In genomic region chr14:38073641-38074040, GRCh38 we compare ENCODE assay signal across 17 cellular contexts.
A peak's percentile ranks its signal among the peaks of the same experiment; 100 is the strongest.
DNase-seq lines count a peak whose midpoint lies in the region; ATAC-seq, FAIRE-seq and TF ChIP-seq lines count a peak whose summit lies in the region.
"Had no signal": no experiment of that assay in that cellular context is flagged by ENCODE, and none has a peak within 500 bp of the region (broad histone marks: within the 10 kb centered on the region; RNA-seq: fewer than 3 reads in every experiment).

No MANE protein-coding gene starts in this region.

- no peaks in the 10 kb centered on the region for H3K36me3 Mint-ChIP-seq in activated T-cell treated with anti-CD3 and anti-CD28 coated beads, Interleukin-2, amount 50 U/mL, for 24 hours (ENCODE audit: low read depth)

- peak overlapping the region; percentile 58 for H3K4me3 ChIP-seq in Loucy (ENCODE audit: low read length, poor library complexity, severe bottlenecking)
- H3K4me3 ChIP-seq: prostate gland, tibial artery had no signal

- DNase-seq in activated T-cell treated with anti-CD3 and anti-CD28 coated beads, Interleukin-2, amount 50 U/mL, for 24 hours = no peak
- DNase-seq in activated T-cell treated with anti-CD3 and anti-CD28 coated beads, Interleukin-2, amount 50 U/mL, for 1 hour = no peak
- no peak for DNase-seq in stimulated activated naive CD8-positive, alpha-beta T cell treated with anti-CD3 and anti-CD28 coated beads, Interleukin-15, Interleukin-2, amounts not matched to agents 100 U/mL and 50 U/mL, for 24 hours
- DNase-seq in stimulated activated CD4-positive, alpha-beta T cell treated with anti-CD3 and anti-CD28 coated beads, Interleukin-15, amount 100 ng/mL, for 24 hours = no peak
- DNase-seq in GM13976 (ENCODE audit: low spot score) (no peak), GM19240 (ENCODE audit: insufficient read length, low spot score) (no peak)
- DNase-seq: aorta, dermis blood vessel endothelial cell, DMS153, NCI-H2171 treated with DMSO at 0.1 percent for 48 hours, tibial artery had no signal

- H3K27me3 ChIP-seq in Loucy (ENCODE audit: insufficient read depth, low read length, poor library complexity, severe bottlenecking) = no peaks in the 10 kb centered on the region
- H3K27me3 ChIP-seq: tibial artery had no signal

- H3K4me2 ChIP-seq in Loucy (ENCODE audit: low read depth, low read length, poor library complexity, severe bottlenecking) = peak overlapping the region; percentile 90

- H3K4me3 Mint-ChIP-seq in activated T-cell treated with anti-CD3 and anti-CD28 coated beads, Interleukin-2, amount 50 U/mL, for 24 hours = no peak overlapping the region

- no peak overlapping the region; the same call in 1 of the 2 replicates for H2AFZ ChIP-seq in Loucy (ENCODE audit: low read length)

- H3K9me2 ChIP-seq in Loucy (replicated peaks; ENCODE audit: low read depth, low read length) = no peaks in the 10 kb centered on the region

- peaks cover 76% of the 10 kb centered on the region for H3K4me1 Mint-ChIP-seq in activated T-cell treated with anti-CD3 and anti-CD28 coated beads, Interleukin-2, amount 50 U/mL, for 24 hours (ENCODE audit: low read depth)

- H3K79me2 ChIP-seq in Loucy (ENCODE audit: insufficient read depth, low read length) = no peaks in the 10 kb centered on the region

- H3K9me3 Mint-ChIP-seq in activated T-cell treated with anti-CD3 and anti-CD28 coated beads, Interleukin-2, amount 50 U/mL, for 24 hours = peaks cover 6% of the 10 kb centered on the region

- no peaks in the 10 kb centered on the region for H4K20me1 ChIP-seq in Loucy (ENCODE audit: insufficient read depth, low read length, poor library complexity, severe bottlenecking)

- ATAC-seq in stimulated activated naive CD8-positive, alpha-beta T cell treated with anti-CD3 and anti-CD28 coated beads, Interleukin-15, Interleukin-2, amounts not matched to agents 100 U/mL and 50 U/mL, for 24 hours = peak; percentile 24

- no peaks in the 10 kb centered on the region for H3K27me3 Mint-ChIP-seq in activated T-cell treated with anti-CD3 and anti-CD28 coated beads, Interleukin-2, amount 50 U/mL, for 24 hours

- H3K9ac ChIP-seq in Loucy (ENCODE audit: low read depth, low read length, poor library complexity, severe bottlenecking) = peak overlapping the region; percentile 69

- TF ChIP-seq CTCF in Loucy (conservative IDR thresholded peaks at IDR 0.05; ENCODE audit: low read length) (no peak), GM13976 (IDR thresholded peaks at IDR 0.05; ENCODE audit: borderline replicate concordance, control extremely low read depth, extremely low read depth, insufficient read depth, missing control alignments) (no peak)

- H3F3A ChIP-seq in Loucy (ENCODE audit: low read depth) = peaks cover 15% of the 10 kb centered on the region

- peak; percentile 31 for FAIRE-seq in endometrium (lab: Jason Lieb, UNC)
- FAIRE-seq: GM12891, GM19239, H1 had no signal

- peaks cover 53% of the 10 kb centered on the region for H3K4me1 ChIP-seq in Loucy (ENCODE audit: insufficient read depth, low read length, poor library complexity, severe bottlenecking)
- H3K4me1 ChIP-seq: prostate gland, tibial artery had no signal

- H3K9me3 ChIP-seq in Loucy (ENCODE audit: insufficient read depth, low read depth, low read length) = no peaks in the 10 kb centered on the region
- H3K9me3 ChIP-seq: prostate gland, tibial artery had no signal

- in situ Hi-C loops in GM13976 (cut with MboI; ENCODE audit: low sequenced_read_pairs, unreplicated experiment) = no loop called here

- peak overlapping the region; percentile 77 for H3K27ac Mint-ChIP-seq in activated T-cell treated with anti-CD3 and anti-CD28 coated beads, Interleukin-2, amount 50 U/mL, for 24 hours

- H3K36me3 ChIP-seq in Loucy (ENCODE audit: insufficient read depth, low read length) = no peaks in the 10 kb centered on the region
- H3K36me3 ChIP-seq: prostate gland, tibial artery had no signal
